ENCODE assay signal across 19 cellular contexts in genomic region chr5:141713616-141714309, GRCh38. TPM values are rescaled to one million over a fixed set of nuclear protein-coding genes. Genes with fewer than 3 reads are reported as not detected.
A peak's percentile ranks its signal among the peaks of the same experiment; 100 is the strongest.
DNase-seq lines count a peak whose midpoint lies in the region; ATAC-seq, FAIRE-seq and TF ChIP-seq lines count a peak whose summit lies in the region.
"Had no signal": no experiment of that assay in that cellular context is flagged by ENCODE, and none has a peak within 500 bp of the region (broad histone marks: within the 10 kb centered on the region; RNA-seq: fewer than 3 reads in every experiment).

No MANE protein-coding gene starts in this region.

- H2BK120ac ChIP-seq in H1 (replicated peaks; ENCODE audit: low read depth, low read length): no peak overlapping the region

- H3K56ac ChIP-seq in H1 (replicated peaks; ENCODE audit: insufficient read length, low read depth, low read length): no peak overlapping the region

- no peak overlapping the region for H4K8ac ChIP-seq in H1 (ENCODE audit: extremely low read depth, insufficient read depth, low read length)

- H3K9me3 ChIP-seq in H1 (ENCODE audit: insufficient read depth in 2 of 2, low read depth in 1 of 2, low read length in 1 of 2): no peaks in the 10 kb centered on the region
- H3K9me3 ChIP-seq in HepG2 (ENCODE audit: low read length): no peaks in the 10 kb centered on the region
- H3K9me3 ChIP-seq: BLaER1 treated with 17β-estradiol and CSF1 and Interleukin-3, amounts not matched to agents 10 nM and 100 nM; psoas muscle; vagina had no signal

- DNase-seq in EL: peak; percentile 26
- peak; percentile 26 for DNase-seq in NCI-H2227 treated with DMSO at 0.1 percent for 48 hours (lab: John Stamatoyannopoulos, UW)
- no peak for DNase-seq in H1 (ENCODE audit: low read depth in 1 of 2, low spot score in 2 of 2)
- peak; percentile 9 for DNase-seq in HepG2 (ENCODE audit: low spot score)
- DNase-seq in germinal center (ENCODE audit: low spot score): no peak
- no peak for DNase-seq in activated naive CD4-positive, alpha-beta T cell treated with anti-CD3 and anti-CD28 coated beads, Interleukin-2, amount 50 U/mL, for 16 hours
- DNase-seq in activated CD8-positive, alpha-beta memory T cell treated with anti-CD3 and anti-CD28 coated beads, Interleukin-2, amount 50 U/mL, for 4 hours: no peak
- DNase-seq: activated CD8-positive, alpha-beta memory T cell treated with anti-CD3 and anti-CD28 coated beads, Interleukin-2, amount 50 U/mL, for 48 hours; erythroblast; psoas muscle; stimulated activated CD4-positive, alpha-beta T cell treated with anti-CD3 and anti-CD28 coated beads, Interleukin-2, amount 100 ng/mL, for 24 hours had no signal

- FAIRE-seq in H1 (lab: Jason Lieb, UNC) (no peak), HepG2 (lab: Jason Lieb, UNC) (peak; percentile 12)
- FAIRE-seq: G401.6, GM19239 had no signal

- H3K23me2 ChIP-seq in H1 (ENCODE audit: low read depth, low read length): no peaks in the 10 kb centered on the region

- H3K27me3 ChIP-seq in H1 (replicated peaks in 1 of 4; ENCODE audit: control insufficient read depth in 3 of 4, extremely low read depth in 1 of 4, insufficient read depth in 3 of 4, low read length in 3 of 4) (no peaks in the 10 kb centered on the region), HepG2 (ENCODE audit: control insufficient read depth in 1 of 2, insufficient read depth in 2 of 2, low read length in 2 of 2) (no peaks in the 10 kb centered on the region)
- H3K27me3 ChIP-seq: BLaER1 treated with 17β-estradiol and CSF1 and Interleukin-3, amounts not matched to agents 10 nM and 100 nM; vagina had no signal

- no peak overlapping the region for H3K4ac ChIP-seq in H1 (replicated peaks; ENCODE audit: insufficient read length, low read depth, low read length)

- H3K79me2 ChIP-seq in H1 (ENCODE audit: control insufficient read depth in 1 of 2, insufficient read depth in 2 of 2, low read length in 2 of 2): no peaks in the 10 kb centered on the region
- H3K79me2 ChIP-seq in HepG2 (ENCODE audit: insufficient read depth, low read length): no peaks in the 10 kb centered on the region

- H2BK20ac ChIP-seq in H1 (ENCODE audit: low read length): no peak overlapping the region

- no peak overlapping the region for H3K27ac ChIP-seq in H1 (ENCODE audit: low read depth, low read length)
- no peak overlapping the region for H3K27ac ChIP-seq in HepG2 (ENCODE audit: extremely low read length, insufficient read depth, low read length)
- H3K27ac ChIP-seq: BLaER1 treated with 17β-estradiol and CSF1 and Interleukin-3, amounts not matched to agents 10 nM and 100 nM; HL-60; psoas muscle; vagina had no signal

- no peaks in the 10 kb centered on the region for H3K79me1 ChIP-seq in H1 (ENCODE audit: low read depth, low read length)

- H4K20me1 ChIP-seq in H1 (replicated peaks in 1 of 2; ENCODE audit: control insufficient read depth in 1 of 2, insufficient read depth in 2 of 2, low read length in 2 of 2) (no peaks in the 10 kb centered on the region), HepG2 (ENCODE audit: insufficient read depth, low read length) (no peaks in the 10 kb centered on the region)

- peak; percentile 65 for ATAC-seq in HepG2
- no peak for ATAC-seq in GM18519 (IDR thresholded peaks at IDR 0.05; ENCODE audit: low FRiP score, unreplicated experiment)
- ATAC-seq: activated naive CD4-positive, alpha-beta T cell treated with anti-CD3 and anti-CD28 coated beads, Interleukin-2, amount 50 U/mL, for 72 hours; psoas muscle; WTC11 had no signal

- no peak overlapping the region; the same call in 1 of the 2 replicates for H2BK15ac ChIP-seq in H1 (ENCODE audit: low read length)

- WGBS in H1 (ENCODE audit: extremely low coverage in 1 of 2, insufficient coverage in 1 of 2, insufficient read length in 1 of 2, insufficient replicate concordance in 2 of 2, low coverage in 1 of 2, low lambda C conversion rate in 2 of 2, missing lambda C conversion rate in 1 of 2), 2 experiments: 93% methylated on average over 7 of the region's 7 CpGs; no CpG with 5 or more reads in 1 of the 2 experiments
- WGBS in HepG2 (ENCODE audit: low lambda C conversion rate): 22% methylated on average over 5 of the region's 7 CpGs

- TF ChIP-seq POLR2A in H1 (IDR thresholded peaks at IDR 0.05; ENCODE audit: control extremely low read depth in 1 of 2, low read depth in 2 of 2, low read length in 2 of 2) (no peak), HepG2 (IDR thresholded peaks at IDR 0.05; ENCODE audit: insufficient read depth in 1 of 2, low read depth in 2 of 2, low read length in 2 of 2) (no peak)

- TF ChIP-seq EP300 in H1 (IDR thresholded peaks at IDR 0.05; ENCODE audit: borderline replicate concordance in 1 of 2, low read depth in 2 of 2, low read length in 2 of 2) (no peak), HepG2 (IDR thresholded peaks at IDR 0.05; ENCODE audit: low read depth in 2 of 2, low read length in 2 of 2) (no peak), HepG2 (CRISPR knock-in tag; IDR thresholded peaks at IDR 0.05; ENCODE audit: borderline replicate concordance) (no peak)

- peak overlapping the region; percentile 54; the same call in 1 of the 2 replicates for H3K18ac ChIP-seq in H1 (ENCODE audit: extremely low read depth, low read length)

- H3K4me1 ChIP-seq in H1 (replicated peaks in 1 of 4; ENCODE audit: control insufficient read depth in 3 of 4, insufficient read depth in 4 of 4, low read length in 3 of 4) (peaks cover 3 to 20% (median 11%) of the 10 kb centered on the region in 4 experiments), HepG2 (ENCODE audit: insufficient read depth, low read length) (peaks cover 10% of the 10 kb centered on the region)
- H3K4me1 ChIP-seq: psoas muscle, vagina had no signal

- POLR2A ChIA-PET in H1 (lab: Charles Lee; ENCODE audit: partially characterized antibody) (interaction anchor here (0.7 to 1.4 kb wide), 3 partner anchors 10 to 102 kb away, joined by 3 to 5 read pairs (median 3); no protein-coding TSS in a partner anchor), HepG2 (lab: Yijun Ruan, JAX) (interaction anchor here (0.7 kb wide), 1 partner anchor 666 kb away, joined by 3 read pairs; no protein-coding TSS in a partner anchor)

- CTCF ChIA-PET in H1 (lab: Charles Lee; ENCODE audit: partially characterized antibody): interaction anchor here (0.7 to 11.5 kb wide), 13 partner anchors 8 to 165 kb away, joined by 3 to 95 read pairs (median 4); no protein-coding TSS in a partner anchor
- CTCF ChIA-PET in HepG2 (lab: Yijun Ruan, JAX; ENCODE audit: low intra/inter-chr PET ratio, low total read pairs): no interaction called here

- intact Hi-C loops in HepG2 (cut with micrococcal nuclease; ENCODE audit: unreplicated experiment): no loop called here

- no peak overlapping the region for H3K4me2 ChIP-seq in H1 (ENCODE audit: insufficient read depth in 1 of 2, low read depth in 2 of 2, low read length in 2 of 2)
- no peak overlapping the region for H3K4me2 ChIP-seq in HepG2 (ENCODE audit: low read depth, low read length)

- no peak overlapping the region for H4K91ac ChIP-seq in H1 (replicated peaks; ENCODE audit: insufficient read length, low read length)

- H3K9ac ChIP-seq in H1 (replicated peaks in 1 of 4; ENCODE audit: extremely low read depth in 1 of 4, low read depth in 3 of 4, low read length in 3 of 4) (no peak overlapping the region), HepG2 (ENCODE audit: insufficient read depth, low read depth, low read length) (no peak overlapping the region)
- H3K9ac ChIP-seq: BLaER1 treated with 17β-estradiol and CSF1 and Interleukin-3, amounts not matched to agents 10 nM and 100 nM had no signal

- BruUV-seq in HepG2 (replicated peaks; lab: Mats Ljungman, UMichigan): no TSS peak

- no peak overlapping the region; the same call in 1 of the 2 replicates for H2BK5ac ChIP-seq in H1 (ENCODE audit: low read depth, low read length)

- H3K36me3 ChIP-seq in H1 (ENCODE audit: control insufficient read depth in 2 of 4, insufficient read depth in 4 of 4, low read length in 3 of 4) (no peaks in the 10 kb centered on the region), HepG2 (replicated peaks in 1 of 2; ENCODE audit: control insufficient read depth in 1 of 2, insufficient read depth in 2 of 2, low read length in 2 of 2) (no peaks in the 10 kb centered on the region)
- H3K36me3 ChIP-seq: BLaER1 treated with 17β-estradiol and CSF1 and Interleukin-3, amounts not matched to agents 10 nM and 100 nM; vagina had no signal

- H2BK12ac ChIP-seq in H1 (ENCODE audit: low read depth, low read length): no peak overlapping the region; the same call in 1 of the 2 replicates

- H4K5ac ChIP-seq in H1 (ENCODE audit: insufficient read length, low read depth, low read length): no peak overlapping the region

- TF ChIP-seq RAD21 in H1 (IDR thresholded peaks at IDR 0.05 in 1 of 2, conservative IDR thresholded peaks at IDR 0.05 in 1 of 2; ENCODE audit: low read depth in 2 of 2, low read length in 2 of 2) (no peak), HepG2 (CRISPR knock-in tag; IDR thresholded peaks at IDR 0.05) (no peak)

- in situ Hi-C loops in HepG2 (cut with HindIII; ENCODE audit: extremely low pct_ligation_motif_present, low pct_unique_long_range_greater_than_20kb): no loop called here

- TF ChIP-seq CTCF in H1 (IDR thresholded peaks at IDR 0.05; ENCODE audit: control extremely low read depth in 1 of 3, insufficient read depth in 1 of 3, low read depth in 1 of 3, low read length in 3 of 3) (no peak), HepG2 (CRISPR knock-in tag; IDR thresholded peaks at IDR 0.05) (no peak)

- H2AFZ ChIP-seq in H1 (ENCODE audit: low read length) (no peak overlapping the region), HepG2 (ENCODE audit: low read length) (no peak overlapping the region)

- H2AK5ac ChIP-seq in H1 (ENCODE audit: low read depth, low read length): no peak overlapping the region

- H3K14ac ChIP-seq in H1 (ENCODE audit: insufficient read length): no peak overlapping the region

- H3K4me3 ChIP-seq in H1 (ENCODE audit: extremely low read depth in 1 of 4, insufficient read depth in 2 of 4, low read depth in 3 of 4, low read length in 4 of 4): no peak overlapping the region
- no peak overlapping the region for H3K4me3 ChIP-seq in HepG2 (replicated peaks in 1 of 3; ENCODE audit: insufficient read depth in 1 of 3, low read depth in 2 of 3, low read length in 3 of 3)
- H3K4me3 ChIP-seq: BLaER1 treated with 17β-estradiol and CSF1 and Interleukin-3, amounts not matched to agents 10 nM and 100 nM; psoas muscle; vagina had no signal

- no peak overlapping the region for H3K23ac ChIP-seq in H1 (ENCODE audit: insufficient read length)

RNA-seq across cellular contexts. Expression of gene ARAP3, which starts 31.7 kb away (rescaled TPM):
- total RNA-seq in H1 (2021; fragmentation: NEBNext Ultra II Directional; extraction: Animal tissue kit (Norgen Biotek cat#: 25700)): 45.7 and 48.6 TPM in 2 replicates
- polyA plus RNA-seq in H1 (2011; rRNA removed) (14.4 and 19.7 TPM in 2 replicates), HepG2 (2011; rRNA removed) (0.20 and 0.25 TPM in 2 replicates)
- polyA plus RNA-seq in H1 (2011; cell fraction: cytosol; rRNA removed): 15.0 TPM
- 74.7 TPM for polyA plus RNA-seq in H1 (2011; cell fraction: nucleus; rRNA removed)
- polyA plus RNA-seq in H1 (2012, experiment 1 of 2): 34.7 to 39.3 TPM (median 37.2 TPM) in 4 replicates
- 33.8 TPM for polyA plus RNA-seq in H1 (2012, experiment 2 of 2)
- polyA plus RNA-seq in H1 (2013, experiment 1 of 2): 27.3 TPM
- 25.0 TPM for polyA plus RNA-seq in H1 (2013, experiment 2 of 2)
- polyA minus RNA-seq in H1 (2011; rRNA and poly(A)+ RNA removed): 20.9 and 22.2 TPM in 2 replicates
- polyA minus RNA-seq in H1 (2011; cell fraction: cytosol; rRNA and poly(A)+ RNA removed): 20.5 TPM
- 27.6 TPM for polyA minus RNA-seq in H1 (2011; cell fraction: nucleus; rRNA and poly(A)+ RNA removed)
- total RNA-seq in HepG2 (2016; rRNA removed; fragmentation: Illumina TruSeq; extraction: Trizol): 0.07 TPM in 1 of 2 replicates, not detected in the other
- not detected in 2 replicates for total RNA-seq in HepG2 (2016; cell fraction: cytosol; rRNA removed; fragmentation: Illumina TruSeq; extraction: Trizol; ENCODE audit: low read depth)
- 0.04 and 0.10 TPM in 2 replicates for total RNA-seq in HepG2 (2016; cell fraction: insoluble cytoplasmic fraction; rRNA removed; fragmentation: Illumina TruSeq; extraction: Trizol)
- 0.06 TPM in 1 of 2 replicates, not detected in the other for total RNA-seq in HepG2 (2016; cell fraction: membrane; rRNA removed; fragmentation: Illumina TruSeq; extraction: Trizol)
- not detected in 2 replicates for total RNA-seq in HepG2 (2016; cell fraction: nucleus; rRNA removed; fragmentation: Illumina TruSeq; extraction: Trizol)
- 0.08 and 0.15 TPM in 2 replicates for polyA plus RNA-seq in HepG2 (2011; cell fraction: cytosol; rRNA removed)
- polyA plus RNA-seq in HepG2 (2011; cell fraction: nucleus; rRNA removed): 1.1 and 2.6 TPM in 2 replicates
- polyA plus RNA-seq in HepG2 (2012): 0.17 TPM in 1 of 2 replicates, not detected in the other
- polyA plus RNA-seq in HepG2 (2016; cell fraction: cytosol; fragmentation: Illumina TruSeq; extraction: Trizol; ENCODE audit: low read depth): not detected in 2 replicates
- 0.05 TPM in 1 of 2 replicates, not detected in the other for polyA plus RNA-seq in HepG2 (2016; cell fraction: insoluble cytoplasmic fraction; fragmentation: Illumina TruSeq; extraction: Trizol; ENCODE audit: low read depth)
- polyA plus RNA-seq in HepG2 (2016; cell fraction: membrane; fragmentation: Illumina TruSeq; extraction: Trizol; ENCODE audit: low read depth): not detected in 2 replicates
- polyA plus RNA-seq in HepG2 (2016; cell fraction: nucleus; fragmentation: Illumina TruSeq; extraction: Trizol; ENCODE audit: insufficient read depth, low read depth): 0.12 and 0.53 TPM in 2 replicates
- polyA minus RNA-seq in HepG2 (2011; rRNA and poly(A)+ RNA removed; ENCODE audit: low replicate concordance): 0.64 and 8.2 TPM in 2 replicates
- polyA minus RNA-seq in HepG2 (2011; cell fraction: cytosol; rRNA and poly(A)+ RNA removed): 0.20 TPM in 1 of 2 replicates, not detected in the other
- 0.12 and 0.26 TPM in 2 replicates for polyA minus RNA-seq in HepG2 (2011; cell fraction: nucleus; rRNA and poly(A)+ RNA removed)

Comparison
In these comparisons a context has a peak if more than half of its experiments do, and no peak if none do; other contexts are left out.
1. DNase-seq: peak in EL (single experiment), NCI-H2227 treated with DMSO at 0.1 percent for 48 hours (single experiment) and HepG2 (single experiment); none in H1 (0 of 2), germinal center (single experiment), activated naive CD4-positive, alpha-beta T cell treated with anti-CD3 and anti-CD28 coated beads, Interleukin-2, amount 50 U/mL, for 16 hours (single experiment) and activated CD8-positive, alpha-beta memory T cell treated with anti-CD3 and anti-CD28 coated beads, Interleukin-2, amount 50 U/mL, for 4 hours (single experiment).
2. RNA of gene ARAP3, which starts 31.7 kb away (total RNA-seq): 45.7 to 48.6 TPM in H1; 0.04 to 0.10 TPM in HepG2; every median in the first group is over 10 times any median in the second.